8 cellular contexts compared by ENCODE assay signal in the genomic region with DNA sequence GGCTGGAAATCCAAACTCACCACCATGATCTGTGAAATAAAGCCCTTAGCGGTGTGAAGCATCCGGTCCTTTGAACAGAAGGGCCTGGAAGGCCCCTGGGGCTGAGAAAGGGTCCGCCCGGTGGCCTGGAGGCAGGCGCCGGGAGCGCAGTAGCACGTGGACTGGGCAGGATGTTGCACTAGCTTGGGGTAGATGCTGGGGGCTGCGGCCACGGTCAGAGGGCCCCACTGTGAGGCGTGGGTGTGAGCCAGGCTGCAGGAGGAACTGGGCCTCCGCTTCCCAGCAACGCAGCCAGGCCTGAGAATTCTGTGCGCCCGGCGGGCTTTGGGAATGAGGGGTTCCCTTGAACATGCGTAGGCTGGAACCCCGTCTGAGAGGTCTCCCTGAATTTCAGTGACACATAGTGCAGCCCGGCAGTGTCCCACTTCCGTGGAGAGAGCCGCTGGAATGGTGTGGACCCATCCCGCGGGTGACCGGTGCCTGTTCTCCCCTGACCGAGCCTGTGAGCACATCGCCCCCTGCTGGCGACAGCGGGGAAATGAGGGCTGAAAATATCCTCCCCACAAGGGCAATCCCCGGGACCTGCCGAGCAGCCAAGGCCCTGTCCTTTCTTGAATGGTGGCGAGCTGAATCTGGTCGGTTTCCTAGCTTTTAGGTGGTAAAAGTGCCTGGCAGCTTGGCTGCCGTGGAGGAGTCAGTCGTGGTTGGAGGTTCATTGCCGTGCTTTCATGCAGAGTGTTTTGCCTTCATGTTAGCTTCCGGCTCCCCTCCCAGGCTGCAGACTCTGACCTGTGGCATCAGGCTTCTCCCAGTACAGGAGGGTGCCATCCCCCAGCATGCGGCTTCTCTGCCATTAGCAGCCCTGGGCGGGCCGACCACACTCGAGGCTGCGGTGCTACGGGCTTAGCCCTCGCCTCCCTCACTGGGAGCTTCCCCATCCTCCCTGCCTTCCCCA. TPM values are rescaled to one million over a fixed set of nuclear protein-coding genes. Genes with fewer than 3 reads are reported as not detected.
DNase-seq lines count a peak whose midpoint lies in the region; ATAC-seq and TF ChIP-seq lines count a peak whose summit lies in the region.

No MANE protein-coding gene starts in this region.

- H3K14ac ChIP-seq in neuronal stem cell (ENCODE audit: low read length), result no peak overlapping the region

- H3K4me1 Mint-ChIP-seq in activated T-helper 17 cell treated with anti-CD3 and anti-CD28 coated beads, Interleukin-2, amount 50 U/mL, for 72 hours, result no peaks in the 10 kb centered on the region

- H3K4me3 ChIP-seq in PC-3 (ENCODE audit: low read length) (no peak overlapping the region), fibroblast of villous mesenchyme (ENCODE audit: low read depth, low read length) (no peak overlapping the region), neuronal stem cell (ENCODE audit: low read length in 2 of 2) (no peak overlapping the region)

- no CpG with 5 or more reads among the region's 43 CpGs for WGBS in neuronal stem cell (ENCODE audit: extremely low coverage in 2 of 2, insufficient read length in 2 of 2, insufficient replicate concordance in 1 of 2), 2 donors

- TF ChIP-seq CTCF in PC-3 (conservative IDR thresholded peaks at IDR 0.05; ENCODE audit: low read depth, low read length) (peak; percentile 84), fibroblast of villous mesenchyme (IDR thresholded peaks at IDR 0.05; ENCODE audit: insufficient read depth, low read depth, low read length) (peak; percentile 87)

- H3K27ac ChIP-seq in PC-3 (ENCODE audit: low read length) (no peak overlapping the region), neuronal stem cell (replicated peaks; ENCODE audit: low read length) (no peak overlapping the region), substantia nigra (ENCODE audit: low read depth, low read length, poor library complexity, severe bottlenecking) (peak overlapping the region; percentile 42)

- no peak overlapping the region for H2BK15ac ChIP-seq in neuronal stem cell (ENCODE audit: low read length)

- CTCF ChIA-PET in PC-3 (lab: Charles Lee), result interaction anchor here (0.5 kb wide), 1 partner anchor 76 kb away, joined by 4 read pairs; no protein-coding TSS in a partner anchor

- H3K36me3 ChIP-seq in PC-3 (ENCODE audit: low read depth, low read length) (peaks cover 7% of the 10 kb centered on the region; the same call in 1 of the 2 replicates), neuronal stem cell (replicated peaks in 1 of 2; ENCODE audit: control insufficient read depth in 2 of 2, insufficient read depth in 2 of 2, low read length in 2 of 2) (peaks cover 32 to 60% of the 10 kb centered on the region in 2 donors)

- H3K4me1 ChIP-seq in PC-3 (ENCODE audit: insufficient read depth, low read length), result no peaks in the 10 kb centered on the region
- H3K4me1 ChIP-seq in neuronal stem cell (ENCODE audit: control insufficient read depth in 2 of 2, insufficient read depth in 1 of 2, low read depth in 1 of 2, low read length in 2 of 2), result peaks cover 0 to 3% of the 10 kb centered on the region in 2 donors

- POLR2A ChIA-PET in PC-3 (lab: Charles Lee; ENCODE audit: unreplicated experiment), result no interaction called here

- no TSS peak for BruUV-seq in PC-3 (replicated peaks; lab: Mats Ljungman, UMichigan)

- peaks cover 2% of the 10 kb centered on the region for H3K79me1 ChIP-seq in neuronal stem cell (ENCODE audit: low read depth, low read length)

- no peaks in the 10 kb centered on the region for H3K9me2 ChIP-seq in PC-3 (replicated peaks; ENCODE audit: low read length)

- DNase-seq in NCI-H2196 (lab: John Stamatoyannopoulos, UW; ENCODE audit: unreplicated experiment) (peak; percentile 40), NCI-H2196 treated with DMSO at 0.1 percent for 48 hours (lab: John Stamatoyannopoulos, UW; ENCODE audit: unreplicated experiment) (no peak), PC-3 (peak; percentile 64), fibroblast of villous mesenchyme (ENCODE audit: low read depth) (peak; percentile 54), neuronal stem cell (ENCODE audit: low spot score) (peak; percentile 49), substantia nigra (lab: John Stamatoyannopoulos, UW) (peak in 47 of 49 donors; percentile 27 to 83 (median 72))

- no peak overlapping the region for H2AK5ac ChIP-seq in neuronal stem cell (ENCODE audit: low read depth, low read length)

- H2AFZ ChIP-seq in PC-3 (ENCODE audit: low read length) (peak overlapping the region; percentile 48; the same call in 1 of the 2 replicates), neuronal stem cell (ENCODE audit: low read length) (no peak overlapping the region)

- H3K23ac ChIP-seq in neuronal stem cell (ENCODE audit: low read depth, low read length, poor library complexity), result peak overlapping the region; percentile 28

- H3K79me2 ChIP-seq in PC-3 (ENCODE audit: low read length), result no peaks in the 10 kb centered on the region

- H3K4me2 ChIP-seq in PC-3 (ENCODE audit: low read length), result no peak overlapping the region
- H3K4me2 ChIP-seq in neuronal stem cell (ENCODE audit: insufficient read depth, low read length, poor library complexity, severe bottlenecking), result no peak overlapping the region

- H3F3A ChIP-seq in PC-3 (ENCODE audit: low read length, unreplicated experiment), result no peaks in the 10 kb centered on the region

- H2BK5ac ChIP-seq in neuronal stem cell (ENCODE audit: low read length), result no peak overlapping the region

- ATAC-seq in HG02759 (IDR thresholded peaks at IDR 0.05; ENCODE audit: unreplicated experiment) (peak; percentile 76), PC-3 (peak; percentile 77)
- peak; percentile 87 for ATAC-seq in activated T-helper 17 cell treated with anti-CD3 and anti-CD28 coated beads, Interleukin-2, amount 50 U/mL, for 72 hours (replicated peaks)

- no peaks in the 10 kb centered on the region for H3K27me3 Mint-ChIP-seq in activated T-helper 17 cell treated with anti-CD3 and anti-CD28 coated beads, Interleukin-2, amount 50 U/mL, for 72 hours

- H3K18ac ChIP-seq in neuronal stem cell (ENCODE audit: low read length), result peak overlapping the region; percentile 72

- intact Hi-C loops in PC-3 (cut with micrococcal nuclease), result loop anchor here (5.0 kb wide), 1 partner anchor 77 kb away; no protein-coding TSS in a partner anchor

- H3K9me3 ChIP-seq in PC-3 (ENCODE audit: low read length), result no peaks in the 10 kb centered on the region
- H3K9me3 ChIP-seq in neuronal stem cell (replicated peaks in 1 of 2; ENCODE audit: control insufficient read depth in 2 of 2, insufficient read depth in 1 of 2, low read depth in 1 of 2, low read length in 2 of 2), result peaks cover 0 to 2% of the 10 kb centered on the region in 2 donors

- no peak overlapping the region for H3K4me3 Mint-ChIP-seq in activated T-helper 17 cell treated with anti-CD3 and anti-CD28 coated beads, Interleukin-2, amount 50 U/mL, for 72 hours

- H4K8ac ChIP-seq in neuronal stem cell (ENCODE audit: low read depth, low read length), result no peak overlapping the region

- no peak overlapping the region for H2BK120ac ChIP-seq in neuronal stem cell (ENCODE audit: low read depth, low read length)

- H2BK12ac ChIP-seq in neuronal stem cell (ENCODE audit: low read length), result no peak overlapping the region

- no peak overlapping the region for H3K27ac Mint-ChIP-seq in activated T-helper 17 cell treated with anti-CD3 and anti-CD28 coated beads, Interleukin-2, amount 50 U/mL, for 72 hours

- peak overlapping the region; percentile 8 for H4K91ac ChIP-seq in neuronal stem cell (ENCODE audit: low read depth, low read length, poor library complexity)

- H3K36me3 Mint-ChIP-seq in activated T-helper 17 cell treated with anti-CD3 and anti-CD28 coated beads, Interleukin-2, amount 50 U/mL, for 72 hours (ENCODE audit: low read depth), result peaks cover 19% of the 10 kb centered on the region

- no peaks in the 10 kb centered on the region for H3K9me3 Mint-ChIP-seq in activated T-helper 17 cell treated with anti-CD3 and anti-CD28 coated beads, Interleukin-2, amount 50 U/mL, for 72 hours

- H4K20me1 ChIP-seq in PC-3 (ENCODE audit: low read length), result no peaks in the 10 kb centered on the region

- H3K4ac ChIP-seq in neuronal stem cell (ENCODE audit: low read length), result no peak overlapping the region

- no peaks in the 10 kb centered on the region for H3K27me3 ChIP-seq in PC-3 (ENCODE audit: low read length)
- H3K27me3 ChIP-seq in neuronal stem cell (ENCODE audit: control insufficient read depth in 3 of 3, insufficient read depth in 3 of 3, low read depth in 1 of 3, low read length in 3 of 3), result no peaks in the 10 kb centered on the region

- H3K9ac ChIP-seq in PC-3 (ENCODE audit: low read length) (no peak overlapping the region), neuronal stem cell (ENCODE audit: low read depth, low read length, poor library complexity) (no peak overlapping the region)

RNA-seq across cellular contexts. Expression of gene DNAJA2, which starts 43.8 kb away (rescaled TPM):
- total RNA-seq in PC-3 (2014; rRNA removed), result 44.5 and 57.0 TPM in 2 replicates
- 10 to 100 TPM; 46.2 to 77.9 TPM for total RNA-seq in activated T-helper 17 cell treated with anti-CD3 and anti-CD28 coated beads, Interleukin-2, amount 50 U/mL, for 72 hours
- 67.0 and 101 TPM in 2 replicates for total RNA-seq in fibroblast of villous mesenchyme
- polyA plus RNA-seq in neuronal stem cell (2013, experiment 1 of 2), result 38.1 TPM
- 38.0 TPM for polyA plus RNA-seq in neuronal stem cell (2013, experiment 2 of 2)

RNA-seq across cellular contexts. Expression of gene GPT2, which starts 45.5 kb away (rescaled TPM):
- total RNA-seq in PC-3 (2014; rRNA removed), result 19.4 and 22.0 TPM in 2 replicates
- 1 to 10 TPM; 8.4 to 8.5 TPM for total RNA-seq in activated T-helper 17 cell treated with anti-CD3 and anti-CD28 coated beads, Interleukin-2, amount 50 U/mL, for 72 hours
- 13.0 and 13.5 TPM in 2 replicates for total RNA-seq in fibroblast of villous mesenchyme
- 19.5 TPM for polyA plus RNA-seq in neuronal stem cell (2013, experiment 1 of 2)
- polyA plus RNA-seq in neuronal stem cell (2013, experiment 2 of 2), result 19.1 TPM
